In the genomic region with DNA sequence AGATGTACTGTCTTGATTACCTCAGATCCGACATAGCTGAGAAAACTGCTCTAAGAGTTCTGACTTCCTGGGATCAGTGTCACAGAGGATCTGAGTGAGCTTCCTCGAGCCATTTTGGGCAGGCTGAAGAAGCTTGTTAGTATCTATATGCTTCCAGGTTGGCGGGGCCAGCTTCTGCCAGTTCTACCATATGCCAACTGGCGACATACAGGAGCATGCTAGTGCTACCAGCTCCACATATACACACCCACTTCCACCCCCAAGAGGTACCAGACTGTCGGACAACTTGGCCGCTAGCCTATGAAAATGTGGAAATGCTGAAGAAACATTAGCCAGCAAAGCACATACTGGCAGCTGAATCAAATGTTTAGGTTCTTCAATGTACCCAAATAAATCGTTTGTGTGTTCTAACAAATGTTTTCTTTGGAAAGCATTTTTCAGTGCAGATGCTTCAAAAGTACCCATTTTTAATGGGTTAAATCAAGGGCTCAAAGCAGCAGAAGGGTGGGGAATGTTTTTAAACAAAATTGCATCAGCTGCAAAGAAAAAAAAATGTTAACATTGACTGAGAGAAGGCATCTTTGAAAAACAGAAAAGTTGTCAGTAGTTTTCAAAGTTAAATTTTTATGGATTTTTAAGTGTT, we compare ENCODE assay signal across 31 cellular contexts.
DNase-seq lines count a peak whose midpoint lies in the region; ATAC-seq, FAIRE-seq and TF ChIP-seq lines count a peak whose summit lies in the region.
"Had no signal": no experiment of that assay in that cellular context is flagged by ENCODE, and none has a peak within 500 bp of the region (broad histone marks: within the 10 kb centered on the region; RNA-seq: fewer than 3 reads in every experiment).

No MANE protein-coding gene starts in this region.

- H3K79me2 ChIP-seq in SU-DHL-6 (ENCODE audit: insufficient read depth, low read length) = peaks cover 40% of the 10 kb centered on the region; the same call in 1 of the 2 replicates
- H3K79me2 ChIP-seq: parathyroid adenoma had no signal

- peak overlapping the region; percentile 73 for H3K4me2 ChIP-seq in SU-DHL-6 (ENCODE audit: low read depth, low read length, poor library complexity, severe bottlenecking)
- H3K4me2 ChIP-seq: SK-N-SH had no signal

- no peaks in the 10 kb centered on the region for H4K20me1 ChIP-seq in SU-DHL-6 (ENCODE audit: low read depth, low read length)

- H3K27me3 ChIP-seq in SU-DHL-6 (ENCODE audit: low read length) = no peaks in the 10 kb centered on the region
- H3K27me3 ChIP-seq: esophagus squamous epithelium, MG63, vagina had no signal

- no peak for TF ChIP-seq CTCF in SU-DHL-6 (IDR thresholded peaks at IDR 0.05; ENCODE audit: insufficient read depth, low read length, poor library complexity, severe bottlenecking)
- TF ChIP-seq CTCF in osteocyte (IDR thresholded peaks at IDR 0.05) = no peak

- no peak overlapping the region for H2AFZ ChIP-seq in SU-DHL-6 (ENCODE audit: low read depth, low read length, severe bottlenecking)
- H2AFZ ChIP-seq: parathyroid adenoma had no signal

- H3K4me3 ChIP-seq in SU-DHL-6 (ENCODE audit: insufficient read depth, low read length, poor library complexity, severe bottlenecking) = no peak overlapping the region
- H3K4me3 ChIP-seq: esophagus squamous epithelium, K562, MG63, vagina had no signal

- H3K36me3 ChIP-seq in SU-DHL-6 (ENCODE audit: low read length) = no peaks in the 10 kb centered on the region
- H3K36me3 ChIP-seq: esophagus squamous epithelium, MG63, vagina had no signal

- peak overlapping the region; percentile 56 for H3K27ac Mint-ChIP-seq in osteocyte (ENCODE audit: unreplicated experiment)
- H3K27ac Mint-ChIP-seq: activated CD8-positive, alpha-beta T cell treated with anti-CD3 and anti-CD28 coated beads, Interleukin-2, amount 10 ng/mL, durations not matched to agents 7 days and 5 days; activated naive CD8-positive, alpha-beta T cell treated with anti-CD3 and anti-CD28 coated beads for 36 hours; stimulated activated naive CD8-positive, alpha-beta T cell treated with anti-CD3 and anti-CD28 coated beads, Interleukin-15, Interleukin-2, amounts not matched to agents 100 ng/mL and 50 ng/mL, for 24 hours; T-helper 17 cell had no signal

- no peaks in the 10 kb centered on the region for H3K9me3 ChIP-seq in SU-DHL-6 (ENCODE audit: insufficient read depth, low read length)
- H3K9me3 ChIP-seq: Caco-2, esophagus squamous epithelium, MG63, SK-N-SH, vagina had no signal

- no peaks in the 10 kb centered on the region for H3K36me3 Mint-ChIP-seq in osteocyte (ENCODE audit: unreplicated experiment)
- H3K36me3 Mint-ChIP-seq: natural killer cell had no signal

- H3K4me1 Mint-ChIP-seq in osteocyte (ENCODE audit: unreplicated experiment) = peaks cover 33% of the 10 kb centered on the region

- H3F3A ChIP-seq in SU-DHL-6 (ENCODE audit: insufficient read depth) = peaks cover 59% of the 10 kb centered on the region

- DNase-seq in GM19239 (ENCODE audit: insufficient read length, low spot score) (no peak), dedifferentiated amniotic fluid mesenchymal stem cell (ENCODE audit: extremely low spot score) (peak; percentile 34), osteocyte (ENCODE audit: extremely low spot score, unreplicated experiment) (no peak), SK-N-DZ (ENCODE audit: low spot score) (no peak), NCI-H146 treated with DMSO at 0.1 percent for 48 hours (lab: John Stamatoyannopoulos, UW; ENCODE audit: unreplicated experiment) (no peak), epidermal melanocyte (ENCODE audit: insufficient read length, low spot score) (no peak)
- DNase-seq: activated CD8-positive, alpha-beta T cell treated with anti-CD3 and anti-CD28 coated beads, Interleukin-2, amount 10 ng/mL, durations not matched to agents 7 days and 5 days; activated effector memory CD4-positive, alpha-beta T cell treated with Interleukin-2 at 50 U/mL for 16 hours; activated naive CD8-positive, alpha-beta T cell treated with anti-CD3 and anti-CD28 coated beads for 36 hours; activated T-cell treated with anti-CD3 and anti-CD28 coated beads for 4 hours; C1 segment of cervical spinal cord; Caco-2; cortex of kidney; DMS79 treated with DMSO at 0.1 percent for 48 hours; esophagus squamous epithelium; immature natural killer cell; MG63; natural killer cell; NCI-H1105 treated with DMSO at 0.1 percent for 48 hours; NCI-H2081 treated with DMSO at 0.1 percent for 48 hours; NCI-H226; NCI-H774; SK-N-SH; T-helper 17 cell had no signal

- no peak for ATAC-seq in HG03095 (IDR thresholded peaks at IDR 0.05; ENCODE audit: unreplicated experiment)
- ATAC-seq: activated CD8-positive, alpha-beta T cell treated with anti-CD3 and anti-CD28 coated beads, Interleukin-2, amount 10 ng/mL, durations not matched to agents 7 days and 5 days; HCT116; K562; natural killer cell; T-helper 17 cell had no signal

- H3K9me3 Mint-ChIP-seq in osteocyte (ENCODE audit: unreplicated experiment) = peaks cover 9% of the 10 kb centered on the region
- H3K9me3 Mint-ChIP-seq: immature natural killer cell had no signal

- no peak overlapping the region for H3K4me3 Mint-ChIP-seq in osteocyte (ENCODE audit: unreplicated experiment)
- H3K4me3 Mint-ChIP-seq: activated CD8-positive, alpha-beta T cell treated with anti-CD3 and anti-CD28 coated beads, Interleukin-2, amount 10 ng/mL, durations not matched to agents 7 days and 5 days; activated naive CD8-positive, alpha-beta T cell treated with anti-CD3 and anti-CD28 coated beads for 36 hours; natural killer cell; stimulated activated naive CD8-positive, alpha-beta T cell treated with anti-CD3 and anti-CD28 coated beads, Interleukin-15, Interleukin-2, amounts not matched to agents 100 ng/mL and 50 ng/mL, for 24 hours; T-helper 17 cell had no signal

- peak overlapping the region; percentile 51; the same call in 1 of the 2 replicates for H3K9ac ChIP-seq in SU-DHL-6 (ENCODE audit: low read length)
- H3K9ac ChIP-seq: parathyroid adenoma, SK-N-SH had no signal

- peak overlapping the region; percentile 96 for H3K27ac ChIP-seq in SU-DHL-6 (ENCODE audit: low read depth, low read length)
- H3K27ac ChIP-seq: esophagus squamous epithelium, parathyroid adenoma, vagina had no signal

- no peaks in the 10 kb centered on the region for H3K27me3 Mint-ChIP-seq in osteocyte (ENCODE audit: unreplicated experiment)
- H3K27me3 Mint-ChIP-seq: activated naive CD8-positive, alpha-beta T cell treated with anti-CD3 and anti-CD28 coated beads for 36 hours; stimulated activated naive CD8-positive, alpha-beta T cell treated with anti-CD3 and anti-CD28 coated beads, Interleukin-15, Interleukin-2, amounts not matched to agents 100 ng/mL and 50 ng/mL, for 24 hours; T-helper 17 cell had no signal

- peak; percentile 8 for FAIRE-seq in GM19239 (lab: Jason Lieb, UNC)
- FAIRE-seq: K562 had no signal

- no peaks in the 10 kb centered on the region for H3K9me2 ChIP-seq in SU-DHL-6 (replicated peaks; ENCODE audit: insufficient read depth, low read length)
- H3K9me2 ChIP-seq: SK-N-SH had no signal
